20 cellular contexts compared by ENCODE assay signal in genomic region chr12:132137483-132138125, GRCh38. TPM values are rescaled to one million over a fixed set of nuclear protein-coding genes. Genes with fewer than 3 reads are reported as not detected.
DNase-seq lines count a peak whose midpoint lies in the region; ATAC-seq, FAIRE-seq and TF ChIP-seq lines count a peak whose summit lies in the region.
"Had no signal": no experiment of that assay in that cellular context is flagged by ENCODE, and none has a peak within 500 bp of the region (broad histone marks: within the 10 kb centered on the region; RNA-seq: fewer than 3 reads in every experiment).

No MANE protein-coding gene starts in this region.

- POLR2A ChIA-PET in A549 (lab: Yijun Ruan, JAX) (no interaction called here), PC-3 (lab: Charles Lee; ENCODE audit: unreplicated experiment) (interaction anchor here (0.7 kb wide), 1 partner anchor 461 kb away, joined by 5 read pairs; no protein-coding TSS in a partner anchor)

- H3K4me3 ChIP-seq in A549: no peak overlapping the region
- H3K4me3 ChIP-seq in PC-3 (ENCODE audit: low read length): no peak overlapping the region
- no peak overlapping the region for H3K4me3 ChIP-seq in heart right ventricle
- H3K4me3 ChIP-seq in tibial artery: no peak overlapping the region

- H3K4me2 ChIP-seq in A549 (no peak overlapping the region), PC-3 (ENCODE audit: low read length) (no peak overlapping the region)

- no peak overlapping the region for H3K9ac ChIP-seq in PC-3 (ENCODE audit: low read length)

- H4K20me1 ChIP-seq in PC-3 (ENCODE audit: low read length): 0 out of 2 replicates have a peak, but pooled peaks cover 4% of the 10 kb centered on the region

- peaks cover 11% of the 10 kb centered on the region for H3K79me2 ChIP-seq in PC-3 (ENCODE audit: low read length)

- H3F3A ChIP-seq in PC-3 (ENCODE audit: low read length, unreplicated experiment): no peaks in the 10 kb centered on the region

- no peaks in the 10 kb centered on the region for H3K9me2 ChIP-seq in PC-3 (replicated peaks; ENCODE audit: low read length)

- no peaks in the 10 kb centered on the region for H3K27me3 ChIP-seq in PC-3 (ENCODE audit: low read length)
- no peaks in the 10 kb centered on the region for H3K27me3 ChIP-seq in heart right ventricle
- H3K27me3 ChIP-seq in tibial artery: no peaks in the 10 kb centered on the region

- H3K4me1 ChIP-seq in A549 (peaks cover 3% of the 10 kb centered on the region; the same call in 1 of the 3 replicates), PC-3 (ENCODE audit: insufficient read depth, low read length) (peaks cover 4% of the 10 kb centered on the region; the same call in 1 of the 2 replicates), heart right ventricle (peaks cover under 1 to 8% (median 4%) of the 10 kb centered on the region in 9 donors), tibial artery (peaks cover 0 to 8% (median 6%) of the 10 kb centered on the region in 4 donors)

- H3K36me3 ChIP-seq in PC-3 (ENCODE audit: low read depth, low read length) (peaks cover 36% of the 10 kb centered on the region), heart right ventricle (peaks cover 6 to 47% (median 33%) of the 10 kb centered on the region in 9 donors), tibial artery (peaks cover 31 to 50% (median 42%) of the 10 kb centered on the region in 3 donors)

- CTCF ChIA-PET in A549 (lab: Yijun Ruan, JAX): interaction anchor here (1.1 kb wide), 1 partner anchor 276 kb away, joined by 4 read pairs; no protein-coding TSS in a partner anchor
- CTCF ChIA-PET in PC-3 (lab: Charles Lee): no interaction called here

- ATAC-seq in A549 (peak; percentile 9 to 10; a peak in 4 of 6 replicates), PC-3 (peak; percentile 12), left colon (peak; percentile 9), heart right ventricle (no peak), HG03342 (IDR thresholded peaks at IDR 0.05; ENCODE audit: unreplicated experiment) (no peak)

- 78% methylated on average over 11 of the region's 13 CpGs for WGBS in A549 (ENCODE audit: missing lambda C conversion rate)
- WGBS in heart right ventricle, 2 donors: 81 to 84% methylated on average over 13 of the region's 13 CpGs

- TF ChIP-seq RAD21 in A549 (conservative IDR thresholded peaks at IDR 0.05 in 1 of 2, IDR thresholded peaks at IDR 0.05 in 1 of 2): no peak

- intact Hi-C loops in PC-3 (cut with micrococcal nuclease): no loop called here
- intact Hi-C loops in left colon (cut with DNase I, micrococcal nuclease): no loop called here
- intact Hi-C loops in heart right ventricle (cut with DNase I): no loop called here
- intact Hi-C loops in tibial artery (cut with DNase I; ENCODE audit: low total_unique reads): no loop called here

- no TSS peak for BruUV-seq in PC-3 (replicated peaks; lab: Mats Ljungman, UMichigan)

- peak; percentile 30 for DNase-seq in DMS53 (lab: John Stamatoyannopoulos, UW)
- DNase-seq in DMS53 treated with DMSO at 0.1 percent for 48 hours (lab: John Stamatoyannopoulos, UW; ENCODE audit: unreplicated experiment): no peak
- DNase-seq in A549 (ENCODE audit: low read depth in 1 of 2, low spot score in 1 of 2): no peak
- DNase-seq in PC-3: no peak
- no peak for DNase-seq in left colon
- DNase-seq in heart right ventricle: no peak
- no peak for DNase-seq in tibial artery
- DNase-seq: C1 segment of cervical spinal cord, COR-L47, DMS79 treated with DMSO at 0.1 percent for 48 hours, GDM1, GOT3, HFFc6, KBM-7, NCI-H1105 treated with DMSO at 0.1 percent for 48 hours, NCI-H187, NCI-H446 had no signal

- H2AFZ ChIP-seq in PC-3 (ENCODE audit: low read length): no peak overlapping the region

- H3K27ac ChIP-seq in A549: no peak overlapping the region
- no peak overlapping the region for H3K27ac ChIP-seq in PC-3 (ENCODE audit: low read length)
- no peak overlapping the region for H3K27ac ChIP-seq in heart right ventricle
- no peak overlapping the region for H3K27ac ChIP-seq in tibial artery
- H3K27ac ChIP-seq: HL-60 had no signal

- TF ChIP-seq EP300 in A549 (IDR thresholded peaks at IDR 0.05): no peak

- FAIRE-seq in A549 (lab: Jason Lieb, UNC): no peak
- FAIRE-seq: RCC 7860 had no signal

- TF ChIP-seq CTCF in A549 (IDR thresholded peaks at IDR 0.05): no peak
- no peak for TF ChIP-seq CTCF in PC-3 (conservative IDR thresholded peaks at IDR 0.05; ENCODE audit: low read depth, low read length)
- TF ChIP-seq CTCF in heart right ventricle (IDR thresholded peaks at IDR 0.05): no peak
- TF ChIP-seq CTCF in tibial artery (IDR thresholded peaks at IDR 0.05): no peak

- TF ChIP-seq POLR2A in A549 (IDR thresholded peaks at IDR 0.05; ENCODE audit: low read length): no peak

- H3K9me3 ChIP-seq in A549: no peaks in the 10 kb centered on the region
- H3K9me3 ChIP-seq in PC-3 (ENCODE audit: low read length): no peaks in the 10 kb centered on the region
- no peaks in the 10 kb centered on the region for H3K9me3 ChIP-seq in heart right ventricle
- no peaks in the 10 kb centered on the region for H3K9me3 ChIP-seq in tibial artery

TF ChIP-seq in A549, 52 proteins besides CTCF, POLR2A, EP300 and RAD21 (continues in another document):
- TF ChIP-seq CHD2 (IDR thresholded peaks at IDR 0.05; ENCODE audit: low read length, partially characterized antibody) (no peak), ELK1 (IDR thresholded peaks at IDR 0.05; ENCODE audit: low read depth, low read length) (no peak), GATA3 (IDR thresholded peaks at IDR 0.05; ENCODE audit: borderline replicate concordance) (no peak), FOSL2 (IDR thresholded peaks at IDR 0.05) (no peak), FOSL2 (CRISPR knock-in tag; IDR thresholded peaks at IDR 0.05) (no peak), EHF (CRISPR knock-in tag; IDR thresholded peaks at IDR 0.05) (no peak), HOXB5 (CRISPR knock-in tag; IDR thresholded peaks at IDR 0.05) (no peak), USF2 (IDR thresholded peaks at IDR 0.05) (no peak), REST (IDR thresholded peaks at IDR 0.05) (no peak), POLR2AphosphoS2 (conservative IDR thresholded peaks at IDR 0.05; ENCODE audit: low read length) (no peak)

RNA-seq across cellular contexts. Expression of gene DDX51, which starts 6.5 kb away (rescaled TPM):
- polyA plus RNA-seq in A549 (2011; rRNA removed): 10.2 and 11.4 TPM in 2 replicates
- 37.4 and 40.5 TPM in 2 replicates for polyA plus RNA-seq in A549 (2012; cell fraction: cytosol; rRNA removed)
- polyA plus RNA-seq in A549 (2012; cell fraction: nucleus; rRNA removed): 76.9 and 86.0 TPM in 2 replicates
- 21.8 to 23.7 TPM (median 22.6 TPM) in 3 replicates for polyA plus RNA-seq in A549 (2017; fragmentation: RNase III; extraction: RNeasy Plus Mini Kit Qiagen cat#74134 plus additional on column Dnase treatment)
- 11.4 and 16.5 TPM in 2 replicates for polyA minus RNA-seq in A549 (2011; rRNA and poly(A)+ RNA removed)
- total RNA-seq in PC-3 (2014; rRNA removed): 26.7 and 37.9 TPM in 2 replicates
- total RNA-seq in left colon: 10 to 100 TPM; 15.2 to 16.7 TPM
- total RNA-seq in heart right ventricle: 10 to 100 TPM in 2 of 10 donors, 1 to 10 TPM in 8; 7.2 to 11.1 (median 8.6) TPM
- polyA plus RNA-seq in heart right ventricle: 10 to 100 TPM; 12.4 to 19.9 TPM

RNA-seq across cellular contexts. Expression of gene NOC4L, which starts 6.7 kb away (rescaled TPM):
- polyA plus RNA-seq in A549 (2011; rRNA removed): 10.8 and 12.1 TPM in 2 replicates
- 35.8 and 44.8 TPM in 2 replicates for polyA plus RNA-seq in A549 (2012; cell fraction: cytosol; rRNA removed)
- polyA plus RNA-seq in A549 (2012; cell fraction: nucleus; rRNA removed): 74.7 and 86.7 TPM in 2 replicates
- 32.8 to 36.6 TPM (median 34.1 TPM) in 3 replicates for polyA plus RNA-seq in A549 (2017; fragmentation: RNase III; extraction: RNeasy Plus Mini Kit Qiagen cat#74134 plus additional on column Dnase treatment)
- polyA minus RNA-seq in A549 (2011; rRNA and poly(A)+ RNA removed): 8.4 and 17.4 TPM in 2 replicates
- 44.4 and 48.3 TPM in 2 replicates for total RNA-seq in PC-3 (2014; rRNA removed)
- 10 to 100 TPM; 13.3 to 19.9 TPM for total RNA-seq in left colon
- total RNA-seq in heart right ventricle: 10 to 100 TPM in 3 of 10 donors, 1 to 10 TPM in 7; 7.4 to 13.8 (median 9.0) TPM
- 10 to 100 TPM; 20.8 to 22.2 TPM for polyA plus RNA-seq in heart right ventricle

Comparison
In these comparisons a context has a peak if more than half of its experiments do, and no peak if none do; other contexts are left out.
1. ATAC-seq: peak in A549 (2 of 2), PC-3 (single experiment) and left colon (single experiment); none in heart right ventricle (0 of 8) and HG03342 (single experiment).